Comparison of ENCODE assay signal across 27 cellular contexts in the genomic region with DNA sequence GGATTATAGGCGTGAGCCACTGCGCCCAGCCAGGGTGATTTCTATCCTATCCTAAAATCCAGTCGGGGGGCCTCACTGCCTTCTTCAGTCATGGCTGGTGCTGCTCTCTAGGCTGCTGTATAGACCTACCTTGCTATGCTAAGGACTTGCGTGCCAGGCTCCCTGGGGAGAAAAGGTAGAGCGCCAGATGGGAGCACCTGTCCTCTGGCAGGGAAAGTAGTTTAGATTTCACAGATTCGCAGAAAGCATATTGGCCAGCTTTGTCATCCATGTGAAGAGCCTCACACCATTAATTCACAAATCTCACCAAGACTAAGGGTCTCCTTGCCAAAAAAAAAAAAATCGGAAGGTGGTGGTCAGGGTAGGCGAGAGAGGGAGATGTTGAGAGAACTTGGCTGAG.
"Had no signal": no experiment of that assay in that cellular context is flagged by ENCODE, and none has a peak within 500 bp of the region (broad histone marks: within the 10 kb centered on the region; RNA-seq: fewer than 3 reads in every experiment).

No MANE protein-coding gene starts in this region.

- H3K4me3 ChIP-seq: colonic mucosa, dorsolateral prefrontal cortex, gastrocnemius medialis, ovary, right lobe of liver, skin epidermis, testis, transverse colon had no signal

- H3K36me3 ChIP-seq: colonic mucosa, ovary, transverse colon had no signal

- H3K4me1 Mint-ChIP-seq: activated CD4-positive, alpha-beta T cell treated with anti-CD3 and anti-CD28 coated beads for 36 hours; activated naive CD4-positive, alpha-beta T cell treated with anti-CD3 and anti-CD28 coated beads, Interleukin-2, amount 50 U/mL, for 24 hours; activated naive CD8-positive, alpha-beta T cell treated with anti-CD3 and anti-CD28 coated beads, Interleukin-2, amount 50 U/mL, for 24 hours had no signal

- ATAC-seq: activated CD4-positive, alpha-beta T cell treated with anti-CD3 and anti-CD28 coated beads for 36 hours; activated naive CD8-positive, alpha-beta T cell treated with anti-CD3 and anti-CD28 coated beads, Interleukin-2, amount 50 U/mL, for 24 hours; gastrocnemius medialis; left cardiac atrium; right lobe of liver; stimulated activated naive CD8-positive, alpha-beta T cell treated with anti-CD3 and anti-CD28 coated beads, Interleukin-15, Interleukin-2, amounts not matched to agents 100 U/mL and 50 U/mL, for 24 hours had no signal

- H3K9me3 ChIP-seq: colonic mucosa, gastrocnemius medialis, ovary, right lobe of liver, testis, transverse colon had no signal

- H3K27ac ChIP-seq: colonic mucosa, dorsolateral prefrontal cortex, gastrocnemius medialis, ovary, right lobe of liver, skin epidermis, testis, transverse colon had no signal

- DNase-seq: activated CD4-positive, alpha-beta T cell treated with anti-CD3 and anti-CD28 coated beads for 36 hours; activated CD4-positive, alpha-beta T cell treated with anti-CD3 and anti-CD28 coated beads, Interleukin-2, amount 50 U/mL, for 48 hours; activated CD4-positive, CD25-positive, alpha-beta regulatory T cell; activated CD8-positive, alpha-beta memory T cell treated with anti-CD3 and anti-CD28 coated beads, Interleukin-2, amount 50 U/mL, for 4 hours; activated gamma-delta T cell treated with Interleukin-2 at 50 U/mL for 16 hours; activated naive CD8-positive, alpha-beta T cell treated with anti-CD3 and anti-CD28 coated beads, Interleukin-2, amount 50 U/mL, for 24 hours; activated T-cell treated with anti-CD3 and anti-CD28 coated beads, Interleukin-2, amount 50 U/mL, for 24 hours; amygdala; colonic mucosa; dorsolateral prefrontal cortex; effector memory CD4-positive, alpha-beta T cell; gastrocnemius medialis; hippocampal formation; left cardiac atrium; mammary epithelial cell; nephron progenitor cell; ovary; right lobe of liver; stimulated activated CD4-positive, alpha-beta T cell treated with anti-CD3 and anti-CD28 coated beads, Interleukin-12 subunit alpha, Interleukin-12 subunit beta, amount 100 ng/mL, for 4 hours; stimulated activated CD4-positive, alpha-beta T cell treated with anti-CD3 and anti-CD28 coated beads, Interleukin-4, amount 100 ng/mL, for 1 hour; stimulated activated naive CD8-positive, alpha-beta T cell treated with anti-CD3 and anti-CD28 coated beads, Interleukin-15, Interleukin-2, amounts not matched to agents 100 U/mL and 50 U/mL, for 24 hours; testis; transverse colon had no signal

- H3K27me3 Mint-ChIP-seq: activated CD4-positive, alpha-beta T cell treated with anti-CD3 and anti-CD28 coated beads for 36 hours; activated naive CD4-positive, alpha-beta T cell treated with anti-CD3 and anti-CD28 coated beads, Interleukin-2, amount 50 U/mL, for 24 hours; activated naive CD8-positive, alpha-beta T cell treated with anti-CD3 and anti-CD28 coated beads, Interleukin-2, amount 50 U/mL, for 24 hours; activated T-cell treated with anti-CD3 and anti-CD28 coated beads, Interleukin-2, amount 50 U/mL, for 24 hours; progenitor cell of endocrine pancreas had no signal

- H3K27ac Mint-ChIP-seq: activated CD4-positive, alpha-beta T cell treated with anti-CD3 and anti-CD28 coated beads for 36 hours; activated naive CD4-positive, alpha-beta T cell treated with anti-CD3 and anti-CD28 coated beads, Interleukin-2, amount 50 U/mL, for 24 hours; activated naive CD8-positive, alpha-beta T cell treated with anti-CD3 and anti-CD28 coated beads, Interleukin-2, amount 50 U/mL, for 24 hours; activated T-cell treated with anti-CD3 and anti-CD28 coated beads, Interleukin-2, amount 50 U/mL, for 24 hours; nephron progenitor cell; progenitor cell of endocrine pancreas; T-helper 2 cell treated with Interferon-gamma antibody and Interleukin-4, amounts not matched to agents 5 μg/mL and 100 μg/mL, for 36 hours had no signal

- H3K27me3 ChIP-seq: colonic mucosa, dorsolateral prefrontal cortex, gastrocnemius medialis, ovary, right lobe of liver, testis, transverse colon had no signal

- H3K4me3 Mint-ChIP-seq: activated CD4-positive, alpha-beta T cell treated with anti-CD3 and anti-CD28 coated beads for 36 hours; activated naive CD4-positive, alpha-beta T cell treated with anti-CD3 and anti-CD28 coated beads, Interleukin-2, amount 50 U/mL, for 24 hours; activated naive CD8-positive, alpha-beta T cell treated with anti-CD3 and anti-CD28 coated beads, Interleukin-2, amount 50 U/mL, for 24 hours; activated T-cell treated with anti-CD3 and anti-CD28 coated beads, Interleukin-2, amount 50 U/mL, for 24 hours; nephron progenitor cell; T-helper 2 cell treated with Interferon-gamma antibody and Interleukin-4, amounts not matched to agents 5 μg/mL and 100 μg/mL, for 36 hours had no signal
